ENCODE assay signal across 19 cellular contexts in genomic region chr10:110667620-110668343, GRCh38. TPM values are rescaled to one million over a fixed set of nuclear protein-coding genes. Genes with fewer than 3 reads are reported as not detected.
DNase-seq lines count a peak whose midpoint lies in the region; ATAC-seq and TF ChIP-seq lines count a peak whose summit lies in the region.
"Had no signal": no experiment of that assay in that cellular context is flagged by ENCODE, and none has a peak within 500 bp of the region (broad histone marks: within the 10 kb centered on the region; RNA-seq: fewer than 3 reads in every experiment).

No MANE protein-coding gene starts in this region.

- H3K9me3 ChIP-seq in HEK293 (ENCODE audit: control insufficient read depth, insufficient read depth, low read depth, low read length) (no peaks in the 10 kb centered on the region), endodermal cell (ENCODE audit: control insufficient read depth, low read length) (no peaks in the 10 kb centered on the region), thoracic aorta (no peaks in the 10 kb centered on the region), lower lobe of right lung (no peaks in the 10 kb centered on the region)
- H3K9me3 ChIP-seq: breast epithelium, SJCRH30, stomach had no signal

- H3K9ac ChIP-seq in endodermal cell (ENCODE audit: extremely low read depth, low read length, poor library complexity, severe bottlenecking), result no peak overlapping the region

- H3K27me3 Mint-ChIP-seq in endodermal cell (ENCODE audit: insufficient read depth), result peaks cover 26% of the 10 kb centered on the region
- peaks cover 4% of the 10 kb centered on the region for H3K27me3 Mint-ChIP-seq in stimulated activated memory B cell treated with anti-CD40 and anti-IgM and Interleukin-4, amounts not matched to agents 10 μg/mL and 1 μg/mL and 100 μg/mL, for 72 hours

- WGBS in endodermal cell (ENCODE audit: insufficient coverage in 1 of 2, insufficient read length in 1 of 2), 2 experiments, result 0 to 39% methylated on average over 2 to 9 of the region's 9 CpGs

- intact Hi-C loops in lower lobe of right lung (cut with DNase I), result no loop called here

- ATAC-seq in thoracic aorta (ENCODE audit: insufficient number of reproducible peaks, low FRiP score, low read depth), result peak; percentile 39
- no peak for ATAC-seq in stimulated activated memory B cell treated with anti-CD40 and anti-IgM and Interleukin-4, amounts not matched to agents 10 μg/mL and 1 μg/mL and 100 μg/mL, for 72 hours
- no peak for ATAC-seq in lower lobe of right lung
- ATAC-seq: activated naive CD8-positive, alpha-beta T cell treated with anti-CD3 and anti-CD28 coated beads, Interleukin-2, amount 50 U/mL, for 24 hours; esophagus mucosa; PC-3 had no signal

- H3K27ac ChIP-seq in HEK293 (ENCODE audit: extremely low read depth, low read depth, low read length), result peak overlapping the region; percentile 13; the same call in 1 of the 2 replicates
- no peak overlapping the region for H3K27ac ChIP-seq in endodermal cell (ENCODE audit: low read depth, low read length)
- H3K27ac ChIP-seq in thoracic aorta, result peak overlapping the region; percentile 75 to 80
- no peak overlapping the region for H3K27ac ChIP-seq in lower lobe of right lung
- H3K27ac ChIP-seq: breast epithelium had no signal

- no peaks in the 10 kb centered on the region for H3K36me3 Mint-ChIP-seq in endodermal cell (ENCODE audit: low read depth)
- no peaks in the 10 kb centered on the region for H3K36me3 Mint-ChIP-seq in stimulated activated memory B cell treated with anti-CD40 and anti-IgM and Interleukin-4, amounts not matched to agents 10 μg/mL and 1 μg/mL and 100 μg/mL, for 72 hours

- peak overlapping the region; percentile 87 for H3K27ac Mint-ChIP-seq in endodermal cell
- H3K27ac Mint-ChIP-seq in stimulated activated memory B cell treated with anti-CD40 and anti-IgM and Interleukin-4, amounts not matched to agents 10 μg/mL and 1 μg/mL and 100 μg/mL, for 72 hours, result no peak overlapping the region
- H3K27ac Mint-ChIP-seq: activated naive CD8-positive, alpha-beta T cell treated with anti-CD3 and anti-CD28 coated beads, Interleukin-2, amount 50 U/mL, for 24 hours; activated T-helper 2 cell treated with anti-CD3 and anti-CD28 coated beads, Interferon-gamma antibody, Interleukin-2, Interleukin-4, amounts not matched to agents 10 μg/mL and 5 μg/mL and 100 μg/mL, durations not matched to agents 14 hours and 24 hours and 36 hours; T-helper 2 cell treated with Interferon-gamma antibody and Interleukin-4, amounts not matched to agents 5 μg/mL and 100 μg/mL, for 36 hours had no signal

- H3K27me3 ChIP-seq in endodermal cell (ENCODE audit: control insufficient read depth, insufficient read depth, low read length, poor library complexity, severe bottlenecking), result peaks cover 4% of the 10 kb centered on the region
- no peaks in the 10 kb centered on the region for H3K27me3 ChIP-seq in thoracic aorta (replicated peaks; ENCODE audit: insufficient read depth)
- peaks cover 37% of the 10 kb centered on the region for H3K27me3 ChIP-seq in lower lobe of right lung (ENCODE audit: low read depth)
- H3K27me3 ChIP-seq: breast epithelium, SJCRH30 had no signal

- CTCF ChIA-PET in HEK293 (lab: Yijun Ruan, JAX), result interaction anchor here (0.7 kb wide), 1 partner anchor 13 kb away, joined by 4 read pairs; no protein-coding TSS in a partner anchor

- TF ChIP-seq CTCF in HEK293 (tag by site-specific recombination; IDR thresholded peaks at IDR 0.05), result no peak
- no peak for TF ChIP-seq CTCF in endodermal cell (conservative IDR thresholded peaks at IDR 0.05)
- TF ChIP-seq CTCF in thoracic aorta (IDR thresholded peaks at IDR 0.05), result no peak
- TF ChIP-seq CTCF in lower lobe of right lung (IDR thresholded peaks at IDR 0.05), result no peak

- H3K4me1 Mint-ChIP-seq in endodermal cell, result peaks cover 30% of the 10 kb centered on the region
- H3K4me1 Mint-ChIP-seq in stimulated activated memory B cell treated with anti-CD40 and anti-IgM and Interleukin-4, amounts not matched to agents 10 μg/mL and 1 μg/mL and 100 μg/mL, for 72 hours, result peaks cover 6% of the 10 kb centered on the region

- H3K9me3 Mint-ChIP-seq in endodermal cell, result no peaks in the 10 kb centered on the region
- no peaks in the 10 kb centered on the region for H3K9me3 Mint-ChIP-seq in stimulated activated memory B cell treated with anti-CD40 and anti-IgM and Interleukin-4, amounts not matched to agents 10 μg/mL and 1 μg/mL and 100 μg/mL, for 72 hours
- H3K9me3 Mint-ChIP-seq: activated naive CD8-positive, alpha-beta T cell treated with anti-CD3 and anti-CD28 coated beads, Interleukin-2, amount 50 U/mL, for 24 hours; activated T-helper 2 cell treated with anti-CD3 and anti-CD28 coated beads, Interferon-gamma antibody, Interleukin-2, Interleukin-4, amounts not matched to agents 10 μg/mL and 5 μg/mL and 100 μg/mL, durations not matched to agents 14 hours and 24 hours and 36 hours; T-helper 2 cell treated with Interferon-gamma antibody and Interleukin-4, amounts not matched to agents 5 μg/mL and 100 μg/mL, for 36 hours had no signal

- H3K4me1 ChIP-seq in HEK293 (ENCODE audit: control insufficient read depth, insufficient read depth, low read length) (peaks cover 35% of the 10 kb centered on the region), endodermal cell (ENCODE audit: control insufficient read depth, insufficient read depth, low read length) (peaks cover 17% of the 10 kb centered on the region), thoracic aorta (ENCODE audit: control insufficient read depth in 1 of 2, low read depth in 2 of 2) (peaks cover 0 to 33% of the 10 kb centered on the region in 2 donors), lower lobe of right lung (peaks cover 12% of the 10 kb centered on the region)
- H3K4me1 ChIP-seq: breast epithelium had no signal

- POLR2A ChIA-PET in HEK293 (lab: Yijun Ruan, JAX), result no interaction called here

- H3K4me3 ChIP-seq in HEK293 (ENCODE audit: low read depth, low read length) (no peak overlapping the region), endodermal cell (ENCODE audit: low read length) (no peak overlapping the region), thoracic aorta (no peak overlapping the region), lower lobe of right lung (no peak overlapping the region)
- H3K4me3 ChIP-seq: breast epithelium, SJCRH30, stomach had no signal

- DNase-seq in endodermal cell (peak; percentile 84), kidney tubule cell (ENCODE audit: low spot score) (peak; percentile 27), thoracic aorta (ENCODE audit: low spot score) (no peak), lower lobe of right lung (no peak)
- DNase-seq in activated T-cell treated with anti-CD3 and anti-CD28 coated beads, Interleukin-2, amount 50 U/mL, for 48 hours, result no peak
- DNase-seq: activated CD8-positive, alpha-beta memory T cell treated with anti-CD3 and anti-CD28 coated beads for 24 hours; activated naive CD8-positive, alpha-beta T cell treated with anti-CD3 and anti-CD28 coated beads, Interleukin-2, amount 50 U/mL, for 24 hours; glutamatergic neuron; NCI-H524 treated with DMSO at 0.1 percent for 48 hours; PC-3; stimulated activated CD4-positive, alpha-beta T cell treated with anti-CD3 and anti-CD28 coated beads, Interleukin-2, amount 100 ng/mL, for 24 hours; stomach had no signal

- peak overlapping the region; percentile 1 for H3K4me3 Mint-ChIP-seq in endodermal cell
- H3K4me3 Mint-ChIP-seq in stimulated activated memory B cell treated with anti-CD40 and anti-IgM and Interleukin-4, amounts not matched to agents 10 μg/mL and 1 μg/mL and 100 μg/mL, for 72 hours, result no peak overlapping the region
- H3K4me3 Mint-ChIP-seq: activated naive CD8-positive, alpha-beta T cell treated with anti-CD3 and anti-CD28 coated beads, Interleukin-2, amount 50 U/mL, for 24 hours; T-helper 2 cell treated with Interferon-gamma antibody and Interleukin-4, amounts not matched to agents 5 μg/mL and 100 μg/mL, for 36 hours had no signal

- H3K36me3 ChIP-seq in HEK293 (ENCODE audit: control insufficient read depth in 2 of 2, insufficient read depth in 1 of 2, low read length in 2 of 2) (no peaks in the 10 kb centered on the region), endodermal cell (ENCODE audit: control insufficient read depth, insufficient read depth, low read length) (no peaks in the 10 kb centered on the region), thoracic aorta (no peaks in the 10 kb centered on the region), lower lobe of right lung (no peaks in the 10 kb centered on the region)
- H3K36me3 ChIP-seq: breast epithelium, SJCRH30, stomach had no signal

TF ChIP-seq in HEK293, 187 proteins besides CTCF, POLR2A, EP300 and RAD21 (continues in another document):
- no peak; the same call in 1 of the 2 replicates for TF ChIP-seq ZBTB20 (tag by site-specific recombination; IDR thresholded peaks at IDR 0.05)
- no peak for TF ChIP-seq ZFP69B (tag by site-specific recombination; IDR thresholded peaks at IDR 0.05)
- TF ChIP-seq FEZF1 (tag by site-specific recombination; IDR thresholded peaks at IDR 0.05), result peak; percentile 95
- TF ChIP-seq PATZ1 (tag by site-specific recombination; IDR thresholded peaks at IDR 0.05), result 0 out of 2 replicates have a peak, but pooled peaks have one; percentile 21
- 0 out of 2 replicates have a peak, but pooled peaks have one; percentile 7 for TF ChIP-seq ZSCAN30 (tag by site-specific recombination; IDR thresholded peaks at IDR 0.05)
- TF ChIP-seq GLIS2 (tag by site-specific recombination; IDR thresholded peaks at IDR 0.05), result peak; percentile 26; the same call in 1 of the 2 replicates

RNA-seq across cellular contexts. Expression of gene RBM20, which starts 23.6 kb away (rescaled TPM):
- total RNA-seq in endodermal cell, result 1 to 10 TPM; 6.2 to 7.0 TPM
- 1.6 TPM for polyA plus RNA-seq in endodermal cell (2013, experiment 1 of 2)
- polyA plus RNA-seq in endodermal cell (2013, experiment 2 of 2), result 1.9 TPM
- 10 to 100 TPM in 1 of 2 donors, 1 to 10 TPM in 1; 7.8 to 13.9 TPM for total RNA-seq in thoracic aorta
- total RNA-seq in lower lobe of right lung, result 1.0 TPM

Comparison
In these comparisons a context has a peak if more than half of its experiments do, and no peak if none do; other contexts are left out.
1. H3K27ac ChIP-seq: peak in HEK293 (single experiment) and thoracic aorta (2 of 2); none in endodermal cell (single experiment) and lower lobe of right lung (single experiment).
2. DNase-seq: peak in endodermal cell (single experiment) and kidney tubule cell (single experiment); none in thoracic aorta (single experiment), activated T-cell treated with anti-CD3 and anti-CD28 coated beads, Interleukin-2, amount 50 U/mL, for 48 hours (0 of 2) and lower lobe of right lung (single experiment).